Comparison of ENCODE assay signal across 15 cellular contexts in the genomic region with DNA sequence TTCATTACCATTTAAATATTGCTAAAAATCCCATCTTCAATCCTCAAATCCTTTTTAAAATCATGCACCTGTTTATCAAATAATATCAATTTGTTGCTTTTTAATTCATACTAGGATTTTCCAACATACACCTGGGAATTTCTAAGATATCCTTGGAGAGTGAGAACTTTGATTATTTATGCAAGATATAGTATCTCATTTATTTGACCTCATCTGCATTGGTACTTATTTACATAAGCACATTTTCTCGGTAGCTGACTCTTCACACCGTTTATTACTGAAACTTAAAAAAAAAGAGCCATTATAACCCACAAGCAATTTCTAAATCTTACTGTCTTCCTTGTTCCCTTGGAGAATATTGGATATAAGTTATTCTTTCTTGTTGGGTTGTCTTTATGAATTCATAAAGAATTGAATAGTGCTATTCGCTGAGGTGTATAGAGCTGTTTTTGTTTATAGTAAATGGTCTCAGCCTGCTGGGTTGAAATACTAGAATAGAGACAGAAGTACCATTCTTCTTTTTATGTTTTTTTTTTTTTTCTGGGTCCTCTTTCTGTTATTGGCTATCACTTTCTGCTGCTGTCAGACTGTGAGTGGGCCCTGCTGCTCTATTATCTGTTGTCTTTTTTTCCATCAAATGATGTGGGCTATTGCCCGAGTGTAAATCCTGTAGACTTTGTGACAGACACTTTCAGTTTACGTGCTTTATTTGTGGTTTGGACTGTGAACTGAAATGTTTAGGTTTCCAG. TPM values are rescaled to one million over a fixed set of nuclear protein-coding genes. Genes with fewer than 3 reads are reported as not detected.
DNase-seq lines count a peak whose midpoint lies in the region; ATAC-seq, FAIRE-seq and TF ChIP-seq lines count a peak whose summit lies in the region.
"Had no signal": no experiment of that assay in that cellular context is flagged by ENCODE, and none has a peak within 500 bp of the region (broad histone marks: within the 10 kb centered on the region; RNA-seq: fewer than 3 reads in every experiment).

No MANE protein-coding gene starts in this region.

- FAIRE-seq in GM12878 (lab: Jason Lieb, UNC): no peak

- TF ChIP-seq POLR2A in GM12878 (IDR thresholded peaks at IDR 0.05; ENCODE audit: low read depth, low read length): no peak

- ATAC-seq in GM19467 (IDR thresholded peaks at IDR 0.05; ENCODE audit: unreplicated experiment) (peak; percentile 35), HG03097 (IDR thresholded peaks at IDR 0.05; ENCODE audit: low FRiP score, unreplicated experiment) (peak; percentile 41), GM12878 (peak; percentile 39), left lung (no peak)
- ATAC-seq: heart left ventricle had no signal

- intact Hi-C loops in Caco-2 (cut with micrococcal nuclease; ENCODE audit: unreplicated experiment) (no loop called here), GM12878 (cut with micrococcal nuclease; ENCODE audit: unreplicated experiment) (loop anchor here (10.0 kb wide), 1 partner anchor 767 kb away; no protein-coding TSS in a partner anchor), left lung (cut with DNase I) (no loop called here)
- intact Hi-C loops in CD4-positive, alpha-beta memory T cell (cut with micrococcal nuclease): no loop called here

- H3K27me3 ChIP-seq in Caco-2 (replicated peaks; ENCODE audit: control insufficient read depth, insufficient read depth, low read length) (no peaks in the 10 kb centered on the region), GM12878 (replicated peaks in 1 of 2; ENCODE audit: control insufficient read depth in 2 of 2, insufficient read depth in 2 of 2, low read length in 1 of 2) (peaks cover 4 to 21% of the 10 kb centered on the region in 2 experiments), left lung (peaks cover 23 to 46% of the 10 kb centered on the region in 2 donors)
- peaks cover 7% of the 10 kb centered on the region for H3K27me3 ChIP-seq in CD4-positive, alpha-beta memory T cell (ENCODE audit: insufficient read depth, low read length)

- H3K4me3 ChIP-seq in Caco-2 (ENCODE audit: low read depth, low read length) (no peak overlapping the region), GM12878 (no peak overlapping the region), left lung (no peak overlapping the region)
- H3K4me3 ChIP-seq in CD4-positive, alpha-beta memory T cell (ENCODE audit: low read length in 2 of 2): no peak overlapping the region
- H3K4me3 ChIP-seq: heart left ventricle, SK-N-MC had no signal

- no peaks in the 10 kb centered on the region for H3K9me3 Mint-ChIP-seq in Caco-2 (ENCODE audit: unreplicated experiment)
- H3K9me3 Mint-ChIP-seq in CD4-positive, alpha-beta memory T cell: peaks cover 0 to 3% (median 0%) of the 10 kb centered on the region in 8 donors
- H3K9me3 Mint-ChIP-seq: neural crest cell had no signal

- RAD21 ChIA-PET in GM12878 (lab: Charles Lee; ENCODE audit: unreplicated experiment): no interaction called here

- POLR2A ChIA-PET in Caco-2 (lab: Charles Lee) (no interaction called here), GM12878 (lab: Charles Lee) (no interaction called here)
- POLR2A ChIA-PET in CD4-positive, alpha-beta memory T cell (lab: Charles Lee; ENCODE audit: partially characterized antibody): no interaction called here

- H3K4me1 Mint-ChIP-seq in Caco-2 (ENCODE audit: low read depth, unreplicated experiment): peaks cover 8% of the 10 kb centered on the region
- peaks cover 2 to 18% (median 9%) of the 10 kb centered on the region in 4 donors for H3K4me1 Mint-ChIP-seq in CD4-positive, alpha-beta memory T cell

- H3K4me3 Mint-ChIP-seq in Caco-2 (ENCODE audit: unreplicated experiment): no peak overlapping the region
- no peak overlapping the region for H3K4me3 Mint-ChIP-seq in CD4-positive, alpha-beta memory T cell

- H3K4me1 ChIP-seq in Caco-2 (peaks cover 9% of the 10 kb centered on the region; the same call in 1 of the 2 replicates), GM12878 (ENCODE audit: control insufficient read depth, insufficient read depth, low read length) (peaks cover 50% of the 10 kb centered on the region), left lung (peaks cover 0 to 14% of the 10 kb centered on the region in 2 donors)
- peaks cover 8% of the 10 kb centered on the region for H3K4me1 ChIP-seq in CD4-positive, alpha-beta memory T cell (ENCODE audit: insufficient read depth, low read length)

- SMC1A ChIA-PET in GM12878 (lab: Charles Lee; ENCODE audit: uncharacterized antibody, unreplicated experiment): interaction anchor here (0.6 kb wide), 1 partner anchor 14 kb away, joined by 3 read pairs; no protein-coding TSS in a partner anchor

- TF ChIP-seq RAD21 in GM12878 (IDR thresholded peaks at IDR 0.05; ENCODE audit: insufficient read depth, low read depth, low read length): no peak

- H3K9me3 ChIP-seq in Caco-2: no peaks in the 10 kb centered on the region
- no peaks in the 10 kb centered on the region for H3K9me3 ChIP-seq in GM12878 (replicated peaks; ENCODE audit: control insufficient read depth, insufficient read depth, low read length)
- H3K9me3 ChIP-seq in left lung: no peaks in the 10 kb centered on the region
- H3K9me3 ChIP-seq in CD4-positive, alpha-beta memory T cell (ENCODE audit: control insufficient read depth in 1 of 2, low read length in 2 of 2): no peaks in the 10 kb centered on the region
- H3K9me3 ChIP-seq: heart left ventricle had no signal

- H3K36me3 ChIP-seq in Caco-2 (ENCODE audit: control insufficient read depth, insufficient read depth, low read length): no peaks in the 10 kb centered on the region
- no peaks in the 10 kb centered on the region for H3K36me3 ChIP-seq in GM12878 (ENCODE audit: control insufficient read depth in 2 of 2, insufficient read depth in 2 of 2, low read length in 1 of 2)
- H3K36me3 ChIP-seq in left lung: no peaks in the 10 kb centered on the region
- no peaks in the 10 kb centered on the region for H3K36me3 ChIP-seq in CD4-positive, alpha-beta memory T cell (ENCODE audit: insufficient read depth, low read length)
- H3K36me3 ChIP-seq: heart left ventricle had no signal

- CTCF ChIA-PET in Caco-2 (lab: Charles Lee) (no interaction called here), GM12878 (lab: Yijun Ruan, JAX) (interaction anchor here (0.6 kb wide), 1 partner anchor 26 kb away, joined by 3 read pairs; no protein-coding TSS in a partner anchor)
- CTCF ChIA-PET in CD4-positive, alpha-beta memory T cell (lab: Charles Lee; ENCODE audit: partially characterized antibody): no interaction called here

- H3K4me2 ChIP-seq in GM12878 (ENCODE audit: control insufficient read depth, insufficient read depth): no peak overlapping the region

- H3K9ac ChIP-seq in GM12878 (ENCODE audit: control insufficient read depth, insufficient read depth, low read length): no peak overlapping the region

- H2AFZ ChIP-seq in GM12878 (ENCODE audit: control insufficient read depth, low read depth, low read length): no peak overlapping the region

- DNase-seq in Caco-2 (no peak), GM12878 (ENCODE audit: low read depth, low spot score) (peak; percentile 32), left lung (no peak), activated T-cell treated with anti-CD3 and anti-CD28 coated beads for 4 hours (no peak), KG1 (lab: John Stamatoyannopoulos, UW) (no peak)
- no peak for DNase-seq in CD4-positive, alpha-beta memory T cell
- DNase-seq: heart left ventricle; NCI-H1436 treated with DMSO at 0.1 percent for 48 hours; stimulated activated CD4-positive, alpha-beta T cell treated with anti-CD3 and anti-CD28 coated beads, Interleukin-4, amount 100 ng/mL, for 24 hours had no signal

- H4K20me1 ChIP-seq in GM12878 (ENCODE audit: control insufficient read depth, insufficient read depth): no peaks in the 10 kb centered on the region

- BruUV-seq in Caco-2 (replicated peaks; lab: Mats Ljungman, UMichigan): TSS peak; percentile 11
- BruUV-seq in GM12878 (replicated peaks; lab: Mats Ljungman, UMichigan): no TSS peak

- H3K27ac ChIP-seq in GM12878 (ENCODE audit: control insufficient read depth, insufficient read depth) (no peak overlapping the region), left lung (no peak overlapping the region)
- H3K27ac ChIP-seq in CD4-positive, alpha-beta memory T cell (ENCODE audit: low read depth, low read length): no peak overlapping the region
- H3K27ac ChIP-seq: heart left ventricle, HL-60, SK-N-MC had no signal

- H3K79me2 ChIP-seq in GM12878 (ENCODE audit: control insufficient read depth, insufficient read depth, low read length): no peaks in the 10 kb centered on the region

- in situ Hi-C loops in GM12878 (cut with MboI): no loop called here

- WGBS in GM12878 (ENCODE audit: insufficient coverage, insufficient replicate concordance, low lambda C conversion rate, missing lambda C conversion rate): 19% methylated on average over 5 of the region's 5 CpGs

- TF ChIP-seq EP300 in GM12878 (IDR thresholded peaks at IDR 0.05; ENCODE audit: borderline replicate concordance in 1 of 2, control insufficient read depth in 1 of 2, low read depth in 2 of 2, low read length in 2 of 2): peak; percentile 9 to 31; a peak in 2 of 4 replicates

- no peaks in the 10 kb centered on the region for H3K36me3 Mint-ChIP-seq in Caco-2 (ENCODE audit: insufficient read depth, unreplicated experiment)
- H3K36me3 Mint-ChIP-seq in CD4-positive, alpha-beta memory T cell: no peaks in the 10 kb centered on the region

- TF ChIP-seq CTCF in Caco-2 (IDR thresholded peaks at IDR 0.05; ENCODE audit: insufficient read depth in 1 of 2, low read depth in 1 of 2, low read length in 1 of 2, severe bottlenecking in 1 of 2, unreplicated experiment in 1 of 2) (no peak), GM12878 (IDR thresholded peaks at IDR 0.05 in 2 of 3, conservative IDR thresholded peaks at IDR 0.05 in 1 of 3; ENCODE audit: control insufficient read depth in 2 of 3, extremely low read depth in 1 of 3, insufficient read depth in 1 of 3, low read depth in 3 of 3, low read length in 3 of 3) (no peak), left lung (IDR thresholded peaks at IDR 0.05) (no peak)

- H3K27ac Mint-ChIP-seq in Caco-2 (ENCODE audit: unreplicated experiment): no peak overlapping the region
- H3K27ac Mint-ChIP-seq in CD4-positive, alpha-beta memory T cell: no peak overlapping the region

- peaks cover 4% of the 10 kb centered on the region for H3K27me3 Mint-ChIP-seq in Caco-2 (ENCODE audit: insufficient read depth, unreplicated experiment)
- H3K27me3 Mint-ChIP-seq in CD4-positive, alpha-beta memory T cell: peaks cover 14 to 15% of the 10 kb centered on the region in 2 donors

RNA-seq across cellular contexts. Expression of gene UGT8, which starts 2.9 kb away (rescaled TPM):
- 11.9 and 14.8 TPM in 2 replicates for total RNA-seq in Caco-2 (2022)
- total RNA-seq in GM12878 (2013; cell fraction: nucleolus; rRNA removed): 0.98 and 1.7 TPM in 2 replicates
- total RNA-seq in GM12878 (2014; rRNA removed): 0.40 and 1.4 TPM in 2 replicates
- 0.69 and 1.1 TPM in 2 replicates for total RNA-seq in GM12878 (2014; rRNA removed; fragmentation: Illumina TruSeq; extraction: Trizol)
- total RNA-seq in GM12878 (2021): 0.43 and 0.82 TPM in 2 replicates
- polyA plus RNA-seq in GM12878 (2011; ENCODE audit: low read depth): 0.38 TPM
- 0.10 and 0.16 TPM in 2 replicates for polyA plus RNA-seq in GM12878 (2011; rRNA removed)
- polyA plus RNA-seq in GM12878 (2011; cell fraction: cytosol; rRNA removed): 0.03 and 0.07 TPM in 2 replicates
- 0.06 and 0.12 TPM in 2 replicates for polyA plus RNA-seq in GM12878 (2011; cell fraction: nucleus; rRNA removed)
- 0.42 and 0.52 TPM in 2 replicates for polyA plus RNA-seq in GM12878 (2012)
- polyA plus RNA-seq in GM12878 (2014; fragmentation: Illumina TruSeq; extraction: Trizol): 0.52 and 0.73 TPM in 2 replicates
- polyA plus RNA-seq in GM12878 (2014; fragmentation: Nextera tagmentation; extraction: Ambion mirVana): under 1 TPM; 0.29 to 0.74 TPM
- 0.41 and 0.47 TPM in 2 replicates for polyA plus RNA-seq in GM12878 (2014; rRNA removed)
- polyA plus RNA-seq in GM12878 (2016; fragmentation: Nextera tagmentation; extraction: Ambion mirVana): under 1 TPM; 0.31 to 0.50 TPM
- polyA minus RNA-seq in GM12878 (2011; rRNA and poly(A)+ RNA removed): 0.26 and 1.0 TPM in 2 replicates
- not detected in 2 replicates for polyA minus RNA-seq in GM12878 (2011; cell fraction: cytosol; rRNA and poly(A)+ RNA removed)
- 0.48 and 0.97 TPM in 2 replicates for polyA minus RNA-seq in GM12878 (2011; cell fraction: nucleus; rRNA and poly(A)+ RNA removed)
- 1 to 10 TPM; 3.7 to 4.2 TPM for total RNA-seq in left lung
- total RNA-seq in CD4-positive, alpha-beta memory T cell: under 1 TPM; 0.17 to 0.36 TPM
- polyA plus RNA-seq in CD4-positive, alpha-beta memory T cell: under 1 TPM in 1 of 2 donors, not detected in 1; 0.08 TPM
- polyA plus RNA-seq: AG04450 had no signal
